ENCODE assay signal across 9 cellular contexts in the genomic region with DNA sequence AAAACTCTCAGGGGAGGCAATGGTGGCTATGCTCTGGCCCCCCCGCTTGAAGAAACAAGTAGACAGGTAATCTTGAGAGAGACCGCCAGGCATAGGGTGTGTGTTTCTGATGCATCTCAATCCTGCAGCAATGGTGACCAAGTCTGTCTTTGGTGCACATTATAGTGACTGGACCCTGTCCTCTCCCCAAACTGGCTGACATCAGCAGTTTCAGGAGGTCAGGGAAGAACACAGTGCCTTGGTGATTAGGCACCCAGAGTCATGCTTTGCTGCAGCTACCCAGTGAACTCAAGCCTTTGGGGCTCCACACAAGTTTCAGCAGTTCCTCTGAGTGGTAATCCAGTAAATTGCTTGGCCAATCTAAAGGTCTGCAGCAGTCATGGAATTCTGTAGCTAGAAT.
"Had no signal": no experiment of that assay in that cellular context is flagged by ENCODE, and none has a peak within 500 bp of the region (broad histone marks: within the 10 kb centered on the region; RNA-seq: fewer than 3 reads in every experiment).

No MANE protein-coding gene starts in this region.

- H3K27ac ChIP-seq: GM23248, HL-60 had no signal

- DNase-seq: GM23248, GOT3, H7, HFFc6, KG1 had no signal

- H3K4me3 ChIP-seq: GM23248, HAP-1, K562 had no signal

- ATAC-seq: HCT116, K562 had no signal

- H3K4me1 ChIP-seq: HAP-1 had no signal

- H3K36me3 ChIP-seq: HAP-1 had no signal

- FAIRE-seq: K562 had no signal

- H3K9ac ChIP-seq: GM23248 had no signal
